ENCODE assay signal across 16 cellular contexts in the genomic region with DNA sequence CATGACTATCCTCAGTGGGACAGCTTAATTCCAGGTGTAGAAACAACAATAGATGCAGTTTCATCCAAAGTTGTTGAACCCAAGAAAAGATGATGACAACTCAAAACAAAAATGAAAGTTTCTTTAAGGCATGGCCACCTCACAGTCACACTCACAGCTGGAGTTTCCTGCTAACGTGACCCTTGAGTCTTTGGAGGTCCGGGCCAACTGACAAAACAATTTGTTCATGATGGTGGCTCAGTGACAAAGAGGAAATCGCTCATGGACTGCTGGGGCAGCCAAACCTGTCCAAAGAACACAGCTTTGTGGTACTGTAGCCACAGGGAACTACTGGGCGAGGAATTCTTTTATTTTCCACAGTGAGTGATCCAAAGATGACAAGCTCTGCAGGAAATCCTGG.
DNase-seq lines count a peak whose midpoint lies in the region; ATAC-seq and TF ChIP-seq lines count a peak whose summit lies in the region.
"Had no signal": no experiment of that assay in that cellular context is flagged by ENCODE, and none has a peak within 500 bp of the region (broad histone marks: within the 10 kb centered on the region; RNA-seq: fewer than 3 reads in every experiment).

No MANE protein-coding gene starts in this region.

- H2BK20ac ChIP-seq in H9 (ENCODE audit: low read depth, low read length, poor library complexity, severe bottlenecking) = no peak overlapping the region

- no peaks in the 10 kb centered on the region for H3K36me3 Mint-ChIP-seq in activated naive CD8-positive, alpha-beta T cell treated with anti-CD3 and anti-CD28 coated beads, Interleukin-2, amount 10 ng/mL, durations not matched to agents 7 days and 5 days
- H3K36me3 Mint-ChIP-seq in activated naive CD8-positive, alpha-beta T cell treated with anti-CD3 and anti-CD28 coated beads for 36 hours = no peaks in the 10 kb centered on the region
- H3K36me3 Mint-ChIP-seq in T-helper 2 cell treated with Interferon-gamma antibody and Interleukin-4, amounts not matched to agents 5 μg/mL and 100 μg/mL, for 36 hours (ENCODE audit: low read depth) = peaks cover 6% of the 10 kb centered on the region
- no peaks in the 10 kb centered on the region for H3K36me3 Mint-ChIP-seq in H9 (ENCODE audit: insufficient read depth in 1 of 3, low read depth in 3 of 3)

- H3K4me1 ChIP-seq in left ventricle myocardium inferior (no peaks in the 10 kb centered on the region), thoracic aorta (ENCODE audit: control insufficient read depth in 1 of 2, low read depth in 2 of 2) (peaks cover 6 to 16% of the 10 kb centered on the region in 2 donors), H9 (ENCODE audit: insufficient read depth, low read length) (no peaks in the 10 kb centered on the region)

- H3K4me3 ChIP-seq in left ventricle myocardium inferior = no peak overlapping the region
- H3K4me3 ChIP-seq in thoracic aorta = no peak overlapping the region
- H3K4me3 ChIP-seq: cardiac muscle cell, ovary, transverse colon had no signal

- no peak overlapping the region for H3K18ac ChIP-seq in H9 (ENCODE audit: insufficient read length, low read depth, low read length)

- H3K27ac Mint-ChIP-seq in activated naive CD8-positive, alpha-beta T cell treated with anti-CD3 and anti-CD28 coated beads, Interleukin-2, amount 10 ng/mL, durations not matched to agents 7 days and 5 days = no peak overlapping the region
- H3K27ac Mint-ChIP-seq in activated naive CD8-positive, alpha-beta T cell treated with anti-CD3 and anti-CD28 coated beads for 36 hours = no peak overlapping the region
- peak overlapping the region; percentile 17 for H3K27ac Mint-ChIP-seq in T-helper 2 cell treated with Interferon-gamma antibody and Interleukin-4, amounts not matched to agents 5 μg/mL and 100 μg/mL, for 36 hours
- H3K27ac Mint-ChIP-seq in H9 = no peak overlapping the region

- no peak overlapping the region for H2AK5ac ChIP-seq in H9 (ENCODE audit: insufficient read length, low read length)

- intact Hi-C loops in left ventricle myocardium inferior (cut with micrococcal nuclease) = no loop called here

- no peak overlapping the region for H3K4me2 ChIP-seq in H9 (ENCODE audit: insufficient read depth, insufficient read length, low read length)

- DNase-seq in activated naive CD8-positive, alpha-beta T cell treated with anti-CD3 and anti-CD28 coated beads, Interleukin-2, amount 10 ng/mL, durations not matched to agents 7 days and 5 days = no peak
- DNase-seq in activated naive CD8-positive, alpha-beta T cell treated with anti-CD3 and anti-CD28 coated beads for 36 hours = no peak
- DNase-seq in T-helper 2 cell treated with Interferon-gamma antibody and Interleukin-4, amounts not matched to agents 5 μg/mL and 100 μg/mL, for 36 hours (ENCODE audit: low spot score) = peak; percentile 26
- DNase-seq in left ventricle myocardium inferior (no peak), thoracic aorta (ENCODE audit: low spot score) (peak; percentile 15), HCEC 1CT (no peak), UCSD-AML1 (lab: John Stamatoyannopoulos, UW; ENCODE audit: unreplicated experiment) (no peak), H9 (no peak)
- DNase-seq: activated CD4-positive, alpha-beta T cell treated with anti-CD3 and anti-CD28 coated beads, Interleukin-2, amount 50 U/mL, for 4 hours; KG1; NCI-H1694 treated with DMSO at 0.1 percent for 48 hours; NCI-H526; ovary; RPMI8226; transverse colon had no signal

- H2BK5ac ChIP-seq in H9 (ENCODE audit: insufficient read length, low read length) = no peak overlapping the region

- H3K14ac ChIP-seq in H9 (ENCODE audit: insufficient read depth, low read length) = no peak overlapping the region

- H3K9me3 Mint-ChIP-seq in activated naive CD8-positive, alpha-beta T cell treated with anti-CD3 and anti-CD28 coated beads, Interleukin-2, amount 10 ng/mL, durations not matched to agents 7 days and 5 days = peaks cover 3% of the 10 kb centered on the region
- H3K9me3 Mint-ChIP-seq in activated naive CD8-positive, alpha-beta T cell treated with anti-CD3 and anti-CD28 coated beads for 36 hours = no peaks in the 10 kb centered on the region
- H3K9me3 Mint-ChIP-seq in T-helper 2 cell treated with Interferon-gamma antibody and Interleukin-4, amounts not matched to agents 5 μg/mL and 100 μg/mL, for 36 hours = peaks cover 12% of the 10 kb centered on the region
- H3K9me3 Mint-ChIP-seq in H9 = no peaks in the 10 kb centered on the region; a peak in 3 of 5 replicates

- H3K4ac ChIP-seq in H9 (ENCODE audit: low read depth, low read length) = no peak overlapping the region

- H3K9me3 ChIP-seq in left ventricle myocardium inferior (replicated peaks) = no peaks in the 10 kb centered on the region
- H3K9me3 ChIP-seq in thoracic aorta = no peaks in the 10 kb centered on the region
- no peaks in the 10 kb centered on the region for H3K9me3 ChIP-seq in H9 (ENCODE audit: control insufficient read depth, low read depth, low read length)
- H3K9me3 ChIP-seq: ovary, transverse colon had no signal

- H3K27me3 Mint-ChIP-seq in activated naive CD8-positive, alpha-beta T cell treated with anti-CD3 and anti-CD28 coated beads, Interleukin-2, amount 10 ng/mL, durations not matched to agents 7 days and 5 days = peaks cover 34% of the 10 kb centered on the region
- H3K27me3 Mint-ChIP-seq in activated naive CD8-positive, alpha-beta T cell treated with anti-CD3 and anti-CD28 coated beads for 36 hours = peaks cover 61% of the 10 kb centered on the region
- H3K27me3 Mint-ChIP-seq in T-helper 2 cell treated with Interferon-gamma antibody and Interleukin-4, amounts not matched to agents 5 μg/mL and 100 μg/mL, for 36 hours (ENCODE audit: low read depth) = peaks cover 22% of the 10 kb centered on the region
- no peaks in the 10 kb centered on the region for H3K27me3 Mint-ChIP-seq in H9 (ENCODE audit: low read depth)

- H4K91ac ChIP-seq in H9 (ENCODE audit: insufficient read length, low read depth, low read length) = no peak overlapping the region

- H3K23ac ChIP-seq in H9 (ENCODE audit: insufficient read length, low read depth, low read length) = no peak overlapping the region

- no peaks in the 10 kb centered on the region for H3K23me2 ChIP-seq in H9 (ENCODE audit: insufficient read length, low read depth, low read length, poor library complexity, severe bottlenecking)

- peak overlapping the region; percentile 76 for H3K27ac ChIP-seq in left ventricle myocardium inferior (replicated peaks)
- peak overlapping the region in 1 of 2 donors; percentile 41 for H3K27ac ChIP-seq in thoracic aorta
- no peak overlapping the region for H3K27ac ChIP-seq in H9 (ENCODE audit: insufficient read length, low read depth, low read length)
- H3K27ac ChIP-seq: cardiac muscle cell, ovary, transverse colon had no signal

- H4K20me1 ChIP-seq in H9 (ENCODE audit: control insufficient read depth, insufficient read depth, insufficient read length) = no peaks in the 10 kb centered on the region

- no peaks in the 10 kb centered on the region for H3K79me2 ChIP-seq in H9 (ENCODE audit: insufficient read depth, low read length)

- H2BK15ac ChIP-seq in H9 (ENCODE audit: low read depth, low read length) = no peak overlapping the region

- no peak for TF ChIP-seq CTCF in left ventricle myocardium inferior (IDR thresholded peaks at IDR 0.05; ENCODE audit: borderline replicate concordance)
- TF ChIP-seq CTCF in thoracic aorta (IDR thresholded peaks at IDR 0.05) = no peak
- TF ChIP-seq CTCF in H9 (conservative IDR thresholded peaks at IDR 0.05) = no peak

- H3K4me3 Mint-ChIP-seq in activated naive CD8-positive, alpha-beta T cell treated with anti-CD3 and anti-CD28 coated beads, Interleukin-2, amount 10 ng/mL, durations not matched to agents 7 days and 5 days = no peak overlapping the region
- H3K4me3 Mint-ChIP-seq in activated naive CD8-positive, alpha-beta T cell treated with anti-CD3 and anti-CD28 coated beads for 36 hours = no peak overlapping the region
- H3K4me3 Mint-ChIP-seq in T-helper 2 cell treated with Interferon-gamma antibody and Interleukin-4, amounts not matched to agents 5 μg/mL and 100 μg/mL, for 36 hours = no peak overlapping the region
- no peak overlapping the region for H3K4me3 Mint-ChIP-seq in H9

- no peak overlapping the region for H2BK12ac ChIP-seq in H9 (ENCODE audit: insufficient read length, low read depth, low read length)

- H3K27me3 ChIP-seq in left ventricle myocardium inferior (ENCODE audit: low read depth) (peaks cover 5% of the 10 kb centered on the region), thoracic aorta (replicated peaks; ENCODE audit: insufficient read depth) (no peaks in the 10 kb centered on the region), H9 (ENCODE audit: insufficient read depth, low read length) (no peaks in the 10 kb centered on the region)
- H3K27me3 ChIP-seq: cardiac muscle cell, ovary, transverse colon had no signal

- H3K4me1 Mint-ChIP-seq in activated naive CD8-positive, alpha-beta T cell treated with anti-CD3 and anti-CD28 coated beads, Interleukin-2, amount 10 ng/mL, durations not matched to agents 7 days and 5 days = peaks cover 3% of the 10 kb centered on the region
- H3K4me1 Mint-ChIP-seq in activated naive CD8-positive, alpha-beta T cell treated with anti-CD3 and anti-CD28 coated beads for 36 hours = no peaks in the 10 kb centered on the region
- peaks cover 31% of the 10 kb centered on the region for H3K4me1 Mint-ChIP-seq in T-helper 2 cell treated with Interferon-gamma antibody and Interleukin-4, amounts not matched to agents 5 μg/mL and 100 μg/mL, for 36 hours (ENCODE audit: low read depth)
- peaks cover 16 to 18% of the 10 kb centered on the region in 2 experiments for H3K4me1 Mint-ChIP-seq in H9

- no peak overlapping the region for H2AFZ ChIP-seq in H9 (ENCODE audit: low read length)

- H3K36me3 ChIP-seq in left ventricle myocardium inferior = no peaks in the 10 kb centered on the region
- no peaks in the 10 kb centered on the region for H3K36me3 ChIP-seq in thoracic aorta
- H3K36me3 ChIP-seq: cardiac muscle cell, ovary, transverse colon had no signal

- H3K79me1 ChIP-seq in H9 (ENCODE audit: insufficient read depth, low read depth, low read length, poor library complexity, severe bottlenecking) = no peaks in the 10 kb centered on the region

- no peak overlapping the region for H2BK120ac ChIP-seq in H9 (ENCODE audit: low read depth, low read length, poor library complexity, severe bottlenecking)

- POLR2A ChIA-PET in activated naive CD8-positive, alpha-beta T cell treated with anti-CD3 and anti-CD28 coated beads, Interleukin-2, amount 10 ng/mL, durations not matched to agents 7 days and 5 days (lab: Charles Lee) = no interaction called here

- no peak overlapping the region for H4K8ac ChIP-seq in H9 (replicated peaks; ENCODE audit: insufficient read length, low read depth, low read length)

- H3K9ac ChIP-seq in H9 (ENCODE audit: extremely low read depth, insufficient read length, low read length) = no peak overlapping the region

- H4K5ac ChIP-seq in H9 (ENCODE audit: insufficient read length, low read depth, low read length) = no peak overlapping the region

- H3K56ac ChIP-seq in H9 (ENCODE audit: insufficient read length, low read depth, low read length) = no peak overlapping the region

- no CpG with 5 or more reads among the region's 4 CpGs for WGBS in H9 (ENCODE audit: extremely low coverage, insufficient read length, low lambda C conversion rate)

- H3T11ph ChIP-seq in H9 (ENCODE audit: low read length) = no peak overlapping the region

- ATAC-seq in activated naive CD8-positive, alpha-beta T cell treated with anti-CD3 and anti-CD28 coated beads, Interleukin-2, amount 10 ng/mL, durations not matched to agents 7 days and 5 days (ENCODE audit: low read depth) = peak; percentile 50
- peak; percentile 75 for ATAC-seq in thoracic aorta (ENCODE audit: insufficient number of reproducible peaks, low FRiP score, low read depth)

Comparison
In these comparisons a context has a peak if more than half of its experiments do, and no peak if none do; other contexts are left out.
1. DNase-seq: peak in T-helper 2 cell treated with Interferon-gamma antibody and Interleukin-4, amounts not matched to agents 5 μg/mL and 100 μg/mL, for 36 hours (single experiment) and thoracic aorta (single experiment); none in activated naive CD8-positive, alpha-beta T cell treated with anti-CD3 and anti-CD28 coated beads, Interleukin-2, amount 10 ng/mL, durations not matched to agents 7 days and 5 days (single experiment), activated naive CD8-positive, alpha-beta T cell treated with anti-CD3 and anti-CD28 coated beads for 36 hours (single experiment), left ventricle myocardium inferior (single experiment), HCEC 1CT (single experiment), UCSD-AML1 (single experiment) and H9 (single experiment).